In genomic region chr4:174318829-174319764, GRCh38 we compare ENCODE assay signal across 2 cellular contexts.
TF ChIP-seq lines count a peak whose summit lies in the region.

No MANE protein-coding gene starts in this region.

TF ChIP-seq in IMR-90, 13 proteins besides CTCF, POLR2A, EP300 and RAD21 (continued from another document):
- TF ChIP-seq FOS (IDR thresholded peaks at IDR 0.05; ENCODE audit: low read depth, low read length) (peak; percentile 19; the same call in 1 of the 2 replicates), NFE2L2 (IDR thresholded peaks at IDR 0.05; ENCODE audit: low read depth, low read length) (no peak), CEBPB (IDR thresholded peaks at IDR 0.05; ENCODE audit: low read depth, low read length) (no peak), SMC3 (IDR thresholded peaks at IDR 0.05; ENCODE audit: low read depth, low read length) (peak; percentile 55), MAZ (IDR thresholded peaks at IDR 0.05; ENCODE audit: borderline replicate concordance, low read depth, low read length) (no peak), ELK1 (IDR thresholded peaks at IDR 0.05; ENCODE audit: borderline replicate concordance, low read depth, low read length) (no peak), RCOR1 (IDR thresholded peaks at IDR 0.05; ENCODE audit: insufficient replicate concordance, low read length) (no peak)

TF ChIP-seq in WTC11, 78 proteins besides CTCF, POLR2A, EP300 and RAD21 (continued from another document):
- TF ChIP-seq USF1 (CRISPR knock-in tag; IDR thresholded peaks at IDR 0.05): no peak
